1 cellular context compared by ENCODE assay signal in the genomic region with DNA sequence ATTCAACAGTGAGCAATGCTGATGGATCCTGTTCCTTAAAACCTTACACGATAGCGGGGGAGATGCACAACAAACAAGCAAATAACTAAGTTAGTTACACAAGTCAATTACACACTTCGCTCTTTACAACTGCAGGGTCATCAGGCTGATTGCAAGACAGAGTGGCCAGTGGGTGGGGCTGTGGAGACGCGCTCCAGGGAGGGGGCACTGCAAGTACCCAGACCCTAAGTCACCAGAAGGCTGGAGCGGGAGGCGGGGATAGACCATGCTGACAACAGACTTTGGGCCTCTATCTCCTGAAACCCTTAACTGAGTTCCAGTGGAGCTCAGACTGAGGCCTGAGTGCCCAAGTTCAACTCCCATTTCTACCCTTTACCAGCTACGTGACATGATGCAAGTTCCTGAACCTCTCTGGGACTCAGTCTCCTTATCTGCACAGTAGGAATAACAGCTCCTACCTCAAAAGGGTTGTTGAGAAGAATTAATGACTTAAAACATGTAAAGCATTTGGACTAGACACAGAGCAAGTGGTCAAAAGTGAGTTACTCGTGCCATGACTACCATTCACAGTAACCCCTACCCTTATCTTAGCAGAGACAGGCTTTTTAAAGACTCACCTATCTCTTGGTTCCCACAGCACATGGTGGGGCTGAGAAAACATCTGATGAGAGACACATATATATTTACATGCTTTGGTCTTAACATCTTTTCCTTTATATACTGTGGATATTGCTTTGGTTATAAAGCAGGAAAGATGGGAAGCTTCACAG.
TF ChIP-seq lines count a peak whose summit lies in the region.

No MANE protein-coding gene starts in this region.

TF ChIP-seq in K562, 482 proteins besides CTCF, POLR2A, EP300 and RAD21 (continued from another document and continues in another):
- TF ChIP-seq, protein P1, sequence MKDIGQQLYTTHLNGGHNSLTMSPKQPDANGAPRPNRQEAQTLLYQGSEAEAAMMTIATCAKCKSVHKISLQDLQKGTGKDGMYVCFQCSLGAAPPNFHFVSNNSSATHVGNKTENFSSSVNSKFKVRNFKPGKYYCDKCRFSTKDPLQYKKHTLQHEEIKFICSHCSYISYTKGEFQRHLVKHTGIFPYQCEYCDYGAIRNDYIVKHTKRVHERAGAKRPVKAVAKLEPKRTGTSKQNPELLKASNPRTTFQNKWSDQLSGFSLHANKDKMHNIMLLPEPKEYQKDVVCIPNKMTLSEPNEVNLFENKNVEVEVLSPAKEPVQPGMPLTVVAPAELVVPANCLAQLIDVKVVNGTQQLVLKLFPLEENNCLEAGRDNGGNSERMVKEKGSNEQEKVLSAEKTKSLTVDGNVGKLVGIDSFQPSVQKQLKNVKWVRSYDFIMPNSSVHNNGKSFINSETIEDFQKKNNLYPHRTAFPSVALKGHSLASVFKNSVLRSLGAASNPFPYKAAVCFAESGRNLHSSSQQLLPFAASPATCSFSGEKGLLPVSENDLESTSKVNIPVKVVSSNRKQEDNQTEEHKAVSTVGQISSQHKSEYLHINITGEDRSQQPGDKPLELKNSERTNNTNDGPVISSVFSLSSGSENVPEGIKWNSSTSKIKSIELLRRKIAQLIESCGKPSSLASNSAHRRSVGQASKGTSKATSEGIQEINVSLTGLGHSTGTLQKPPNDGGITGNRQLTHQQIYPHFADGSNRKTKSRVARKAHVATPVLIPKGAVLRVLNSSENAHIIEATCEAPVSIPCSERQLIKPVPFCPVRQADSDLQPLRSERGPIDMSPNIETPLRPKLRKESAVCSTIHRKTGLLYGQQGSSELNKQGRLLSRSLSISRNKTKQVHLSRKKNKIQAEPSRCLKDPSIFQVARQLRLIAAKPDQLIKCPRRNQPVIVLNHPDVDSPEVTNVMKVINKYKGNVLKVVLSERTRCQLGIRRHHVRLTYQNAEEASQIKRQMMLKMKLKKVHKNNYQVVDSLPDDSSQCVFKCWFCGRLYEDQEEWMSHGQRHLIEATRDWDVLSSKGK (CRISPR knock-in tag; IDR thresholded peaks at IDR 0.05): no peak
- no peak for TF ChIP-seq KAT2B (IDR thresholded peaks at IDR 0.05; ENCODE audit: low read depth, low read length)
- no peak for TF ChIP-seq SNIP1 (IDR thresholded peaks at IDR 0.05; ENCODE audit: low read depth)
- TF ChIP-seq GMEB1 (CRISPR knock-in tag; IDR thresholded peaks at IDR 0.05): no peak
- TF ChIP-seq, protein P2, sequence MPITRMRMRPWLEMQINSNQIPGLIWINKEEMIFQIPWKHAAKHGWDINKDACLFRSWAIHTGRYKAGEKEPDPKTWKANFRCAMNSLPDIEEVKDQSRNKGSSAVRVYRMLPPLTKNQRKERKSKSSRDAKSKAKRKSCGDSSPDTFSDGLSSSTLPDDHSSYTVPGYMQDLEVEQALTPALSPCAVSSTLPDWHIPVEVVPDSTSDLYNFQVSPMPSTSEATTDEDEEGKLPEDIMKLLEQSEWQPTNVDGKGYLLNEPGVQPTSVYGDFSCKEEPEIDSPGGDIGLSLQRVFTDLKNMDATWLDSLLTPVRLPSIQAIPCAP (CRISPR knock-in tag; IDR thresholded peaks at IDR 0.05; ENCODE audit: borderline replicate concordance): no peak
- TF ChIP-seq HMBOX1 (IDR thresholded peaks at IDR 0.05): peak; percentile 95
- TF ChIP-seq CBX5 (IDR thresholded peaks at IDR 0.05; ENCODE audit: borderline replicate concordance, low read depth): no peak
- TF ChIP-seq ZNF280B (CRISPR knock-in tag; IDR thresholded peaks at IDR 0.05): no peak
- no peak for TF ChIP-seq ZNF41 (CRISPR knock-in tag; conservative IDR thresholded peaks at IDR 0.05)
- TF ChIP-seq, protein P3, sequence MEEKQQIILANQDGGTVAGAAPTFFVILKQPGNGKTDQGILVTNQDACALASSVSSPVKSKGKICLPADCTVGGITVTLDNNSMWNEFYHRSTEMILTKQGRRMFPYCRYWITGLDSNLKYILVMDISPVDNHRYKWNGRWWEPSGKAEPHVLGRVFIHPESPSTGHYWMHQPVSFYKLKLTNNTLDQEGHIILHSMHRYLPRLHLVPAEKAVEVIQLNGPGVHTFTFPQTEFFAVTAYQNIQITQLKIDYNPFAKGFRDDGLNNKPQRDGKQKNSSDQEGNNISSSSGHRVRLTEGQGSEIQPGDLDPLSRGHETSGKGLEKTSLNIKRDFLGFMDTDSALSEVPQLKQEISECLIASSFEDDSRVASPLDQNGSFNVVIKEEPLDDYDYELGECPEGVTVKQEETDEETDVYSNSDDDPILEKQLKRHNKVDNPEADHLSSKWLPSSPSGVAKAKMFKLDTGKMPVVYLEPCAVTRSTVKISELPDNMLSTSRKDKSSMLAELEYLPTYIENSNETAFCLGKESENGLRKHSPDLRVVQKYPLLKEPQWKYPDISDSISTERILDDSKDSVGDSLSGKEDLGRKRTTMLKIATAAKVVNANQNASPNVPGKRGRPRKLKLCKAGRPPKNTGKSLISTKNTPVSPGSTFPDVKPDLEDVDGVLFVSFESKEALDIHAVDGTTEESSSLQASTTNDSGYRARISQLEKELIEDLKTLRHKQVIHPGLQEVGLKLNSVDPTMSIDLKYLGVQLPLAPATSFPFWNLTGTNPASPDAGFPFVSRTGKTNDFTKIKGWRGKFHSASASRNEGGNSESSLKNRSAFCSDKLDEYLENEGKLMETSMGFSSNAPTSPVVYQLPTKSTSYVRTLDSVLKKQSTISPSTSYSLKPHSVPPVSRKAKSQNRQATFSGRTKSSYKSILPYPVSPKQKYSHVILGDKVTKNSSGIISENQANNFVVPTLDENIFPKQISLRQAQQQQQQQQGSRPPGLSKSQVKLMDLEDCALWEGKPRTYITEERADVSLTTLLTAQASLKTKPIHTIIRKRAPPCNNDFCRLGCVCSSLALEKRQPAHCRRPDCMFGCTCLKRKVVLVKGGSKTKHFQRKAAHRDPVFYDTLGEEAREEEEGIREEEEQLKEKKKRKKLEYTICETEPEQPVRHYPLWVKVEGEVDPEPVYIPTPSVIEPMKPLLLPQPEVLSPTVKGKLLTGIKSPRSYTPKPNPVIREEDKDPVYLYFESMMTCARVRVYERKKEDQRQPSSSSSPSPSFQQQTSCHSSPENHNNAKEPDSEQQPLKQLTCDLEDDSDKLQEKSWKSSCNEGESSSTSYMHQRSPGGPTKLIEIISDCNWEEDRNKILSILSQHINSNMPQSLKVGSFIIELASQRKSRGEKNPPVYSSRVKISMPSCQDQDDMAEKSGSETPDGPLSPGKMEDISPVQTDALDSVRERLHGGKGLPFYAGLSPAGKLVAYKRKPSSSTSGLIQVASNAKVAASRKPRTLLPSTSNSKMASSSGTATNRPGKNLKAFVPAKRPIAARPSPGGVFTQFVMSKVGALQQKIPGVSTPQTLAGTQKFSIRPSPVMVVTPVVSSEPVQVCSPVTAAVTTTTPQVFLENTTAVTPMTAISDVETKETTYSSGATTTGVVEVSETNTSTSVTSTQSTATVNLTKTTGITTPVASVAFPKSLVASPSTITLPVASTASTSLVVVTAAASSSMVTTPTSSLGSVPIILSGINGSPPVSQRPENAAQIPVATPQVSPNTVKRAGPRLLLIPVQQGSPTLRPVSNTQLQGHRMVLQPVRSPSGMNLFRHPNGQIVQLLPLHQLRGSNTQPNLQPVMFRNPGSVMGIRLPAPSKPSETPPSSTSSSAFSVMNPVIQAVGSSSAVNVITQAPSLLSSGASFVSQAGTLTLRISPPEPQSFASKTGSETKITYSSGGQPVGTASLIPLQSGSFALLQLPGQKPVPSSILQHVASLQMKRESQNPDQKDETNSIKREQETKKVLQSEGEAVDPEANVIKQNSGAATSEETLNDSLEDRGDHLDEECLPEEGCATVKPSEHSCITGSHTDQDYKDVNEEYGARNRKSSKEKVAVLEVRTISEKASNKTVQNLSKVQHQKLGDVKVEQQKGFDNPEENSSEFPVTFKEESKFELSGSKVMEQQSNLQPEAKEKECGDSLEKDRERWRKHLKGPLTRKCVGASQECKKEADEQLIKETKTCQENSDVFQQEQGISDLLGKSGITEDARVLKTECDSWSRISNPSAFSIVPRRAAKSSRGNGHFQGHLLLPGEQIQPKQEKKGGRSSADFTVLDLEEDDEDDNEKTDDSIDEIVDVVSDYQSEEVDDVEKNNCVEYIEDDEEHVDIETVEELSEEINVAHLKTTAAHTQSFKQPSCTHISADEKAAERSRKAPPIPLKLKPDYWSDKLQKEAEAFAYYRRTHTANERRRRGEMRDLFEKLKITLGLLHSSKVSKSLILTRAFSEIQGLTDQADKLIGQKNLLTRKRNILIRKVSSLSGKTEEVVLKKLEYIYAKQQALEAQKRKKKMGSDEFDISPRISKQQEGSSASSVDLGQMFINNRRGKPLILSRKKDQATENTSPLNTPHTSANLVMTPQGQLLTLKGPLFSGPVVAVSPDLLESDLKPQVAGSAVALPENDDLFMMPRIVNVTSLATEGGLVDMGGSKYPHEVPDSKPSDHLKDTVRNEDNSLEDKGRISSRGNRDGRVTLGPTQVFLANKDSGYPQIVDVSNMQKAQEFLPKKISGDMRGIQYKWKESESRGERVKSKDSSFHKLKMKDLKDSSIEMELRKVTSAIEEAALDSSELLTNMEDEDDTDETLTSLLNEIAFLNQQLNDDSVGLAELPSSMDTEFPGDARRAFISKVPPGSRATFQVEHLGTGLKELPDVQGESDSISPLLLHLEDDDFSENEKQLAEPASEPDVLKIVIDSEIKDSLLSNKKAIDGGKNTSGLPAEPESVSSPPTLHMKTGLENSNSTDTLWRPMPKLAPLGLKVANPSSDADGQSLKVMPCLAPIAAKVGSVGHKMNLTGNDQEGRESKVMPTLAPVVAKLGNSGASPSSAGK (IDR thresholded peaks at IDR 0.05): peak; percentile 16; the same call in 1 of the 2 replicates
- no peak for TF ChIP-seq CREM (IDR thresholded peaks at IDR 0.05; ENCODE audit: low read depth)
- TF ChIP-seq SRSF7 (optimal IDR thresholded peaks at IDR 0.05; ENCODE audit: low read depth, low read length): no peak
- TF ChIP-seq IRF9 (tag; IDR thresholded peaks at IDR 0.05): no peak
- TF ChIP-seq, protein P4, sequence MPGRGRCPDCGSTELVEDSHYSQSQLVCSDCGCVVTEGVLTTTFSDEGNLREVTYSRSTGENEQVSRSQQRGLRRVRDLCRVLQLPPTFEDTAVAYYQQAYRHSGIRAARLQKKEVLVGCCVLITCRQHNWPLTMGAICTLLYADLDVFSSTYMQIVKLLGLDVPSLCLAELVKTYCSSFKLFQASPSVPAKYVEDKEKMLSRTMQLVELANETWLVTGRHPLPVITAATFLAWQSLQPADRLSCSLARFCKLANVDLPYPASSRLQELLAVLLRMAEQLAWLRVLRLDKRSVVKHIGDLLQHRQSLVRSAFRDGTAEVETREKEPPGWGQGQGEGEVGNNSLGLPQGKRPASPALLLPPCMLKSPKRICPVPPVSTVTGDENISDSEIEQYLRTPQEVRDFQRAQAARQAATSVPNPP (IDR thresholded peaks at IDR 0.05; ENCODE audit: borderline replicate concordance, insufficient read depth, insufficient read length): no peak
- TF ChIP-seq RBBP5 (IDR thresholded peaks at IDR 0.05; ENCODE audit: borderline replicate concordance, insufficient read depth, low read length, poor library complexity, severe bottlenecking): peak; percentile 32
- TF ChIP-seq CTBP1 (IDR thresholded peaks at IDR 0.05; ENCODE audit: borderline replicate concordance): no peak
- TF ChIP-seq RBM34 (IDR thresholded peaks at IDR 0.05; ENCODE audit: borderline replicate concordance, insufficient read depth, low read length): no peak
